In the genomic region with DNA sequence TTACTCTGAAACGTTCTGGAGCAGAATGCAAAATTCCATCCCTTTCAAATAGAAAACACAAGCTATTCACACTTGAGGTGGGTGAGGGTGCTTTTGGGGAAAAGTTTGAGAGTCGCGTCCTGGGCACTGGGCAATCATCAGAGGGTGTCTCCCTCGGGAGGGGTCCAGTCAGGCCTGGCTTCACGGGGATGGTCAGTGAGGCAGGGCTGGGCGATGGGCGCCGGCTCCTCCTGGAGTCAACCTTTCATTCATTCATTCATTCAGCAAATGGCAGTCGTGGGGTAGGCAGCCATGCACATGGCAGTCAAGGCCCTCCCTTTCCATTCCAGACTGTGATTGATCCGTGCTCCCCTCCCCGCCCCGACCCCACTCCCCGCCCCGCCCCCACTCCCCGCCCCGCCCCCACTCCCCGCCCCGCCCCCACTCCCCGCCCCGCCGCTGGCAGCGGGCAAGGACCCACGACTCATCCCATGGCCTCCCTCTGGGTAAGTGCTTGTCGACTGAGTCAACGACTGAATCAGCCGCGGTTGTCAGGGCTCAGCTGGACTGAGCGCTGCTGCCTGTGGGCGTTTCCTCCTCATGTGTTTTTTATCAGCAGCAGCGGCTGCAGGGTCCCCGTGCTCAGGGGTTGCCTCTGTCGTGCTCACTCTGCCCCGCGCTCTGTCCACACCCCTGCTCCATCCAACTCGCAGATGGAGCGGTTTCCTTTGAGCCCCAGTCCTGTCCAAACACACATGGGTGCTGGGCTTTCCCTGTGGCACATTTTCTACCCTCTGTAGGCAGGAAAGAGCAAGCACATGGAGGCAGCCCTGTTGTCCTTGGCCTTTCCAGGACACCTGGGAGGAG, we compare ENCODE assay signal across 8 cellular contexts. TPM values are rescaled to one million over a fixed set of nuclear protein-coding genes. Genes with fewer than 3 reads are reported as not detected.
DNase-seq lines count a peak whose midpoint lies in the region; ATAC-seq and TF ChIP-seq lines count a peak whose summit lies in the region.

No MANE protein-coding gene starts in this region.

- H2BK5ac ChIP-seq in IMR-90 (ENCODE audit: low read depth, low read length, poor library complexity, severe bottlenecking), result peak overlapping the region; percentile 77

- peak overlapping the region; percentile 93 for H2AFZ ChIP-seq in IMR-90 (replicated peaks; ENCODE audit: low read length, poor library complexity)

- intact Hi-C loops in IMR-90 (cut with micrococcal nuclease), result no loop called here
- intact Hi-C loops in psoas muscle (cut with DNase I), result loop anchor here in 1 of 2 donors (5.0 kb wide), 1 partner anchor 212 kb away; no protein-coding TSS in a partner anchor

- H3K4me1 ChIP-seq in IMR-90 (ENCODE audit: control insufficient read depth, insufficient read depth, low read length) (peaks cover 41% of the 10 kb centered on the region), psoas muscle (peaks cover 23% of the 10 kb centered on the region)

- peak overlapping the region; percentile 95 for H2AK5ac ChIP-seq in IMR-90 (ENCODE audit: low read depth, low read length)

- 0 out of 2 replicates have a peak overlapping the region, but pooled peaks have one; percentile 21 for H3K9ac ChIP-seq in IMR-90 (ENCODE audit: low read depth, low read length)

- BruUV-seq in IMR-90 (replicated peaks; lab: Mats Ljungman, UMichigan), result no TSS peak

- no peaks in the 10 kb centered on the region for H3K9me3 ChIP-seq in IMR-90 (ENCODE audit: control insufficient read depth, insufficient read depth, low read length)
- H3K9me3 ChIP-seq in psoas muscle, result peaks cover 7% of the 10 kb centered on the region

- ATAC-seq in IMR-90 (ENCODE audit: low read depth), result peak; percentile 90
- ATAC-seq in esophagus mucosa, result peak; percentile 68
- ATAC-seq in psoas muscle, result peak; percentile 65 to 83 (median 78)
- no peak for ATAC-seq in HG02763 (IDR thresholded peaks at IDR 0.05; ENCODE audit: unreplicated experiment)
- ATAC-seq in GM19463 (IDR thresholded peaks at IDR 0.05; ENCODE audit: unreplicated experiment), result no peak

- DNase-seq in AG08395 (ENCODE audit: low spot score), result peak; percentile 98
- peak; percentile 93 for DNase-seq in IMR-90
- DNase-seq in activated CD4-positive, alpha-beta T cell treated with anti-CD3 and anti-CD28 coated beads, Interleukin-2, amount 50 U/mL, for 48 hours, result peak; percentile 71 to 79
- peak; percentile 82 to 88 for DNase-seq in psoas muscle
- no peak for DNase-seq in NOMO-1 treated with dmso at 0.1 percent for 144 hours (lab: John Stamatoyannopoulos, UW; ENCODE audit: unreplicated experiment)

- CTCF ChIA-PET in IMR-90 (lab: Yijun Ruan, JAX), result interaction anchor here (1.1 to 1.7 kb wide), 2 partner anchors 9 to 13 kb away, joined by 3 to 6 read pairs; no protein-coding TSS in a partner anchor

- H4K5ac ChIP-seq in IMR-90 (ENCODE audit: low read depth, low read length), result peak overlapping the region; percentile 19

- H3K56ac ChIP-seq in IMR-90 (ENCODE audit: extremely low read depth, insufficient read depth, low read length), result peak overlapping the region; percentile 24; the same call in 1 of the 2 replicates

- in situ Hi-C loops in IMR-90 (cut with MboI; ENCODE audit: low sequenced_read_pairs), result loop anchor here (10.0 kb wide), 1 partner anchor 175 kb away; no protein-coding TSS in a partner anchor

- peak overlapping the region; percentile 87; the same call in 1 of the 2 replicates for H3K23ac ChIP-seq in IMR-90 (ENCODE audit: low read depth, low read length)

- H2BK15ac ChIP-seq in IMR-90 (ENCODE audit: low read depth, low read length), result peak overlapping the region; percentile 86; the same call in 2 of the 3 replicates

- no peak for TF ChIP-seq POLR2A in IMR-90 (IDR thresholded peaks at IDR 0.05; ENCODE audit: low read depth, low read length)

- peak overlapping the region; percentile 7 to 86 for H4K8ac ChIP-seq in IMR-90 (ENCODE audit: low read depth in 2 of 2, low read length in 2 of 2)

- H3K4me3 ChIP-seq in IMR-90 (ENCODE audit: insufficient read depth, low read depth, low read length) (no peak overlapping the region), psoas muscle (no peak overlapping the region)

- H3K27ac ChIP-seq in IMR-90 (ENCODE audit: insufficient read depth, low read length) (peak overlapping the region; percentile 14; the same call in 1 of the 2 replicates), psoas muscle (no peak overlapping the region)

- POLR2A ChIA-PET in IMR-90 (lab: Charles Lee; ENCODE audit: unreplicated experiment), result no interaction called here

- H3K14ac ChIP-seq in IMR-90 (replicated peaks; ENCODE audit: low read depth, low read length), result peak overlapping the region; percentile 83

- dilution Hi-C loops in IMR-90 (cut with HindIII; ENCODE audit: low sequenced_read_pairs, unreplicated experiment), result no loop called here

- H2BK120ac ChIP-seq in IMR-90 (ENCODE audit: low read depth, low read length), result peak overlapping the region; percentile 98

- WGBS in IMR-90 (ENCODE audit: extremely low coverage in 2 of 2, insufficient read length in 1 of 2), 2 experiments, result 9% methylated on average over 16 of the region's 36 CpGs; no CpG with 5 or more reads in 1 of the 2 experiments
- WGBS in psoas muscle, 3 donors, result 29 to 41% (median 36%) methylated on average over 24 to 32 of the region's 36 CpGs

- peak overlapping the region; percentile 96 for H3K4ac ChIP-seq in IMR-90 (ENCODE audit: low read depth, low read length)

- H2AK9ac ChIP-seq in IMR-90 (replicated peaks; ENCODE audit: low read depth, low read length, poor library complexity), result peak overlapping the region; percentile 95

- no peaks in the 10 kb centered on the region for H3K36me3 ChIP-seq in IMR-90 (ENCODE audit: control insufficient read depth, insufficient read depth, low read length)
- H3K36me3 ChIP-seq in psoas muscle (ENCODE audit: insufficient read depth in 1 of 2, low read depth in 1 of 2), result no peaks in the 10 kb centered on the region

- peak overlapping the region; percentile 35 for H3K4me2 ChIP-seq in IMR-90 (ENCODE audit: low read depth, low read length)

- H2BK20ac ChIP-seq in IMR-90 (ENCODE audit: low read depth, low read length), result peak overlapping the region; percentile 95

- TF ChIP-seq CTCF in IMR-90 (conservative IDR thresholded peaks at IDR 0.05; ENCODE audit: low read depth, low read length) (no peak), psoas muscle (IDR thresholded peaks at IDR 0.05) (no peak)

- H3K18ac ChIP-seq in IMR-90 (ENCODE audit: low read depth, low read length), result peak overlapping the region; percentile 66

- H3K9me1 ChIP-seq in IMR-90 (ENCODE audit: insufficient read depth, low read length), result peaks cover 28% of the 10 kb centered on the region

- H3K79me1 ChIP-seq in IMR-90 (ENCODE audit: low read depth in 1 of 2, low read length in 2 of 2), result peaks cover 0 to 7% of the 10 kb centered on the region in 2 experiments; a peak in 2 of 4 replicates

- H3K27me3 ChIP-seq in IMR-90 (ENCODE audit: control insufficient read depth, insufficient read depth, low read length) (no peaks in the 10 kb centered on the region), psoas muscle (ENCODE audit: insufficient read depth in 3 of 3, low read length in 2 of 3) (no peaks in the 10 kb centered on the region)

- peak overlapping the region; percentile 92 for H4K91ac ChIP-seq in IMR-90 (ENCODE audit: insufficient read depth, low read depth, low read length)

- H4K20me1 ChIP-seq in IMR-90 (ENCODE audit: insufficient read depth, low read length), result no peaks in the 10 kb centered on the region; the same call in 1 of the 2 replicates

- TF ChIP-seq RAD21 in IMR-90 (IDR thresholded peaks at IDR 0.05; ENCODE audit: low read length), result peak; percentile 8; the same call in 1 of the 2 replicates

TF ChIP-seq in IMR-90, 13 proteins besides CTCF, POLR2A, EP300 and RAD21 (continues in another document):
- TF ChIP-seq MAFK (IDR thresholded peaks at IDR 0.05; ENCODE audit: low read depth, low read length), result peak; percentile 2; the same call in 1 of the 2 replicates
- peak; percentile 87 for TF ChIP-seq MXI1 (IDR thresholded peaks at IDR 0.05; ENCODE audit: borderline replicate concordance, low read depth, low read length)
- peak; percentile 55 for TF ChIP-seq BHLHE40 (IDR thresholded peaks at IDR 0.05; ENCODE audit: low read depth, low read length)
- TF ChIP-seq RCOR1 (IDR thresholded peaks at IDR 0.05; ENCODE audit: insufficient replicate concordance, low read length), result peak; percentile 71
- TF ChIP-seq, protein P1, sequence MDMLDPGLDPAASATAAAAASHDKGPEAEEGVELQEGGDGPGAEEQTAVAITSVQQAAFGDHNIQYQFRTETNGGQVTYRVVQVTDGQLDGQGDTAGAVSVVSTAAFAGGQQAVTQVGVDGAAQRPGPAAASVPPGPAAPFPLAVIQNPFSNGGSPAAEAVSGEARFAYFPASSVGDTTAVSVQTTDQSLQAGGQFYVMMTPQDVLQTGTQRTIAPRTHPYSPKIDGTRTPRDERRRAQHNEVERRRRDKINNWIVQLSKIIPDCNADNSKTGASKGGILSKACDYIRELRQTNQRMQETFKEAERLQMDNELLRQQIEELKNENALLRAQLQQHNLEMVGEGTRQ (IDR thresholded peaks at IDR 0.05; ENCODE audit: low read depth, low read length), result no peak
- no peak for TF ChIP-seq CEBPB (IDR thresholded peaks at IDR 0.05; ENCODE audit: low read depth, low read length)
- TF ChIP-seq, protein P2, sequence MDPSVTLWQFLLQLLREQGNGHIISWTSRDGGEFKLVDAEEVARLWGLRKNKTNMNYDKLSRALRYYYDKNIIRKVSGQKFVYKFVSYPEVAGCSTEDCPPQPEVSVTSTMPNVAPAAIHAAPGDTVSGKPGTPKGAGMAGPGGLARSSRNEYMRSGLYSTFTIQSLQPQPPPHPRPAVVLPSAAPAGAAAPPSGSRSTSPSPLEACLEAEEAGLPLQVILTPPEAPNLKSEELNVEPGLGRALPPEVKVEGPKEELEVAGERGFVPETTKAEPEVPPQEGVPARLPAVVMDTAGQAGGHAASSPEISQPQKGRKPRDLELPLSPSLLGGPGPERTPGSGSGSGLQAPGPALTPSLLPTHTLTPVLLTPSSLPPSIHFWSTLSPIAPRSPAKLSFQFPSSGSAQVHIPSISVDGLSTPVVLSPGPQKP (IDR thresholded peaks at IDR 0.05; ENCODE audit: borderline replicate concordance, low read depth, low read length), result no peak
- peak; percentile 56; the same call in 1 of the 2 replicates for TF ChIP-seq MAZ (IDR thresholded peaks at IDR 0.05; ENCODE audit: borderline replicate concordance, low read depth, low read length)

RNA-seq across cellular contexts. Expression of a gene that starts 12.5 kb away (rescaled TPM):
- 15.0 and 16.7 TPM in 2 replicates for total RNA-seq in IMR-90 (2012; rRNA removed)
- polyA plus RNA-seq in IMR-90 (2012; rRNA removed), result 17.6 and 19.8 TPM in 2 replicates
- polyA plus RNA-seq in IMR-90 (2012; cell fraction: cytosol; rRNA removed), result 22.0 and 35.7 TPM in 2 replicates
- polyA plus RNA-seq in IMR-90 (2012; cell fraction: nucleus; rRNA removed; ENCODE audit: low replicate concordance), result 16.5 and 24.0 TPM in 2 replicates
- total RNA-seq in esophagus mucosa, result 15.5 TPM
- 10 to 100 TPM; 12.0 to 60.7 (median 42.1) TPM for total RNA-seq in psoas muscle
- polyA plus RNA-seq in psoas muscle, result 10 to 100 TPM; 22.9 to 46.2 (median 28.6) TPM

RNA-seq across cellular contexts. Expression of a gene that starts 45.7 kb away (rescaled TPM):
- 8.3 and 9.3 TPM in 2 replicates for total RNA-seq in IMR-90 (2012; rRNA removed)
- polyA plus RNA-seq in IMR-90 (2012; rRNA removed), result 22.1 and 22.7 TPM in 2 replicates
- 11.9 and 21.1 TPM in 2 replicates for polyA plus RNA-seq in IMR-90 (2012; cell fraction: cytosol; rRNA removed)
- polyA plus RNA-seq in IMR-90 (2012; cell fraction: nucleus; rRNA removed; ENCODE audit: low replicate concordance), result 23.3 and 30.1 TPM in 2 replicates
- total RNA-seq in esophagus mucosa, result 20.4 TPM
- 10 to 100 TPM; 21.0 to 56.8 (median 37.0) TPM for total RNA-seq in psoas muscle
- 10 to 100 TPM in 2 of 3 donors, 1 to 10 TPM in 1; 5.8 to 23.4 (median 14.9) TPM for polyA plus RNA-seq in psoas muscle

Comparison
In these comparisons a context has a peak if more than half of its experiments do, and no peak if none do; other contexts are left out.
1. ATAC-seq: peak in IMR-90 (single experiment), esophagus mucosa (single experiment) and psoas muscle (4 of 4); none in HG02763 (single experiment) and GM19463 (single experiment).